1 cellular context compared by ENCODE assay signal in the genomic region with DNA sequence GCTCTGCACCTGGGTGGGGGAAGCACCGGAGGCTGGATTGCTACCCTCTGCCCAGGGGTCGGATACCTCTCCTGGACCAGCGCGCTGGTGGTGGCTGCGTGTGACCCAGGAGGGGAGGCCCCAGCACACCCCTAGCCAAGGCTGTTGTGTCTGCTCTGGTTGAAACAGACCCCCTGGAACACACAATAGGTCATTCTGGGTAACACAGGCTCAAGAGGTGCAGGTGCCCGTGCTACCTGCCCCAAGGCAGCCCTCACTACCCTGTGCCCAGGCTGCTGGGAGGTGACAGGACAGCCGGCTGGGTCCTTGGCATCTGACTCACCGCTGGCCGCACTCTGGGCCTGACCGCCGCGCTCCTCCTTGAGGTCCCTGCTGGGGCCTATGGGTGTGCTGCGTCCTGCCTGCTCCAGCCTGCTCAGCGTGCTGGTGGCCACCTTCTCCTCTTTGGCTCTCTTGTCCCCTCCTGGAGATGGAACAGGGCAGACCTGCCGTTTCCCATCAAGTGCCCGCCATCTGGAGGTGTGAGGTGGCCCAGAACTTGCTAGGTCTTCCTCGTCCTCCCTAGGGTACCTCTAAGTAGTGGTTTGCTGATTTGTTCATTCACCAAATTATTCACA.
TF ChIP-seq lines count a peak whose summit lies in the region.

No MANE protein-coding gene starts in this region.

TF ChIP-seq in GM23338, 12 proteins besides CTCF, POLR2A, EP300 and RAD21 (continued from another document):
- TF ChIP-seq ETS1 (IDR thresholded peaks at IDR 0.05): no peak
- TF ChIP-seq ZNF462 (CRISPR knock-in tag; IDR thresholded peaks at IDR 0.05): no peak
- TF ChIP-seq NANOG (IDR thresholded peaks at IDR 0.05; ENCODE audit: borderline replicate concordance): no peak
- no peak for TF ChIP-seq POLR2AphosphoS5 (IDR thresholded peaks at IDR 0.05; ENCODE audit: low read depth)
- TF ChIP-seq EZH2 (IDR thresholded peaks at IDR 0.05; ENCODE audit: low read depth, unreplicated experiment): no peak
